ENCODE assay signal across 20 cellular contexts in genomic region chr1:10852998-10853520, GRCh38. TPM values are rescaled to one million over a fixed set of nuclear protein-coding genes. Genes with fewer than 3 reads are reported as not detected.
DNase-seq lines count a peak whose midpoint lies in the region; ATAC-seq, FAIRE-seq and TF ChIP-seq lines count a peak whose summit lies in the region.
"Had no signal": no experiment of that assay in that cellular context is flagged by ENCODE, and none has a peak within 500 bp of the region (broad histone marks: within the 10 kb centered on the region; RNA-seq: fewer than 3 reads in every experiment).

No MANE protein-coding gene starts in this region.

- no peak overlapping the region; the same call in 1 of the 2 replicates for H3K18ac ChIP-seq in H1 (ENCODE audit: extremely low read depth, low read length)

- H3K9me3 ChIP-seq in HepG2 (ENCODE audit: low read length) (no peaks in the 10 kb centered on the region), right lobe of liver (no peaks in the 10 kb centered on the region), H1 (ENCODE audit: insufficient read depth in 2 of 2, low read depth in 1 of 2, low read length in 1 of 2) (no peaks in the 10 kb centered on the region; a peak in 1 of 4 replicates), psoas muscle (no peaks in the 10 kb centered on the region)
- no peaks in the 10 kb centered on the region for H3K9me3 ChIP-seq in CD4-positive, alpha-beta T cell (ENCODE audit: control insufficient read depth, low read length)
- H3K9me3 ChIP-seq: BLaER1 had no signal

- H3K36me3 Mint-ChIP-seq in effector memory CD8-positive, alpha-beta T cell (ENCODE audit: insufficient read depth) = peaks cover under 1% of the 10 kb centered on the region
- no peaks in the 10 kb centered on the region for H3K36me3 Mint-ChIP-seq in CD4-positive, alpha-beta T cell (ENCODE audit: low read depth)
- H3K36me3 Mint-ChIP-seq: CD14-positive monocyte; CD8-positive, alpha-beta T cell had no signal

- H3K14ac ChIP-seq in H1 (ENCODE audit: insufficient read length) = no peak overlapping the region

- no peak for FAIRE-seq in HepG2 (lab: Jason Lieb, UNC)
- FAIRE-seq in H1 (lab: Jason Lieb, UNC) = no peak
- FAIRE-seq: GM12892 had no signal

- in situ Hi-C loops in HepG2 (cut with HindIII; ENCODE audit: extremely low pct_ligation_motif_present, low pct_unique_long_range_greater_than_20kb) = no loop called here

- no peak overlapping the region for H4K5ac ChIP-seq in H1 (ENCODE audit: insufficient read length, low read depth, low read length)

- H2AK5ac ChIP-seq in H1 (ENCODE audit: low read depth, low read length) = peak overlapping the region; percentile 90

- H3K4ac ChIP-seq in H1 (replicated peaks; ENCODE audit: insufficient read length, low read depth, low read length) = no peak overlapping the region

- H3K56ac ChIP-seq in H1 (replicated peaks; ENCODE audit: insufficient read length, low read depth, low read length) = no peak overlapping the region

- no peak overlapping the region for H3K23ac ChIP-seq in H1 (ENCODE audit: insufficient read length)

- H2AFZ ChIP-seq in HepG2 (ENCODE audit: low read length) (no peak overlapping the region), H1 (ENCODE audit: low read length) (no peak overlapping the region)
- H2AFZ ChIP-seq: GM23338 had no signal

- no peaks in the 10 kb centered on the region for H3K27me3 Mint-ChIP-seq in effector memory CD8-positive, alpha-beta T cell
- H3K27me3 Mint-ChIP-seq in CD4-positive, alpha-beta T cell = no peaks in the 10 kb centered on the region

- no peak overlapping the region for H3K4me2 ChIP-seq in HepG2 (ENCODE audit: low read depth, low read length)
- H3K4me2 ChIP-seq in H1 (ENCODE audit: insufficient read depth in 1 of 2, low read depth in 2 of 2, low read length in 2 of 2) = no peak overlapping the region
- H3K4me2 ChIP-seq: BLaER1, GM23338 had no signal

- no peak for TF ChIP-seq CTCF in HepG2 (CRISPR knock-in tag; IDR thresholded peaks at IDR 0.05)
- no peak for TF ChIP-seq CTCF in right lobe of liver (IDR thresholded peaks at IDR 0.05)
- TF ChIP-seq CTCF in H1 (IDR thresholded peaks at IDR 0.05; ENCODE audit: control extremely low read depth in 1 of 3, insufficient read depth in 1 of 3, low read depth in 1 of 3, low read length in 3 of 3) = no peak
- TF ChIP-seq CTCF in psoas muscle (IDR thresholded peaks at IDR 0.05) = no peak
- TF ChIP-seq CTCF in CD4-positive, alpha-beta T cell (IDR thresholded peaks at IDR 0.05) = no peak

- H3K23me2 ChIP-seq in H1 (ENCODE audit: low read depth, low read length) = peaks cover 9% of the 10 kb centered on the region; the same call in 1 of the 2 replicates

- H3K27ac ChIP-seq in HepG2 (ENCODE audit: extremely low read length, insufficient read depth, low read length) (no peak overlapping the region), right lobe of liver (no peak overlapping the region), H1 (ENCODE audit: low read depth, low read length) (no peak overlapping the region), psoas muscle (peak overlapping the region; percentile 86)
- H3K27ac ChIP-seq in CD4-positive, alpha-beta T cell (ENCODE audit: low read depth, low read length) = no peak overlapping the region
- H3K27ac ChIP-seq: BLaER1 had no signal

- TF ChIP-seq POLR2A in HepG2 (IDR thresholded peaks at IDR 0.05; ENCODE audit: insufficient read depth in 1 of 2, low read depth in 2 of 2, low read length in 2 of 2) (no peak), right lobe of liver (IDR thresholded peaks at IDR 0.05) (no peak), H1 (IDR thresholded peaks at IDR 0.05; ENCODE audit: control extremely low read depth in 1 of 2, low read depth in 2 of 2, low read length in 2 of 2) (no peak)

- H3K4me1 ChIP-seq in HepG2 (ENCODE audit: insufficient read depth, low read length) (peaks cover 12% of the 10 kb centered on the region), right lobe of liver (peaks cover 0 to 8% (median 3%) of the 10 kb centered on the region in 4 donors), H1 (replicated peaks in 1 of 4; ENCODE audit: control insufficient read depth in 3 of 4, insufficient read depth in 4 of 4, low read length in 3 of 4) (no peaks in the 10 kb centered on the region; a peak in 1 of 7 replicates), psoas muscle (peaks cover 37% of the 10 kb centered on the region)
- H3K4me1 ChIP-seq: BLaER1 had no signal

- H2BK120ac ChIP-seq in H1 (replicated peaks; ENCODE audit: low read depth, low read length) = no peak overlapping the region

- H4K8ac ChIP-seq in H1 (ENCODE audit: extremely low read depth, insufficient read depth, low read length) = no peak overlapping the region

- H3K4me3 ChIP-seq in HepG2 (replicated peaks in 1 of 3; ENCODE audit: insufficient read depth in 1 of 3, low read depth in 2 of 3, low read length in 3 of 3) = no peak overlapping the region
- no peak overlapping the region for H3K4me3 ChIP-seq in right lobe of liver
- H3K4me3 ChIP-seq in H1 (ENCODE audit: extremely low read depth in 1 of 4, insufficient read depth in 2 of 4, low read depth in 3 of 4, low read length in 4 of 4) = no peak overlapping the region
- no peak overlapping the region for H3K4me3 ChIP-seq in psoas muscle
- H3K4me3 ChIP-seq: BLaER1, GM23338 had no signal

- no peak overlapping the region for H2BK15ac ChIP-seq in H1 (ENCODE audit: low read length)

- H3K27ac Mint-ChIP-seq in effector memory CD8-positive, alpha-beta T cell = no peak overlapping the region
- no peak overlapping the region for H3K27ac Mint-ChIP-seq in CD4-positive, alpha-beta T cell
- H3K27ac Mint-ChIP-seq: CD14-positive monocyte; CD8-positive, alpha-beta T cell; GM23338 had no signal

- no peak overlapping the region; the same call in 1 of the 2 replicates for H2BK5ac ChIP-seq in H1 (ENCODE audit: low read depth, low read length)

- peak overlapping the region; percentile 25 for H4K91ac ChIP-seq in H1 (replicated peaks; ENCODE audit: insufficient read length, low read length)

- 36% methylated on average over 6 of the region's 6 CpGs for WGBS in HepG2 (ENCODE audit: low lambda C conversion rate)
- 84% methylated on average over 6 of the region's 6 CpGs for WGBS in right lobe of liver (ENCODE audit: insufficient coverage, low coverage, low lambda C conversion rate, missing lambda C conversion rate)
- 76% methylated on average over 6 of the region's 6 CpGs; no CpG with 5 or more reads in 1 of the 2 experiments for WGBS in H1 (ENCODE audit: extremely low coverage in 1 of 2, insufficient coverage in 1 of 2, insufficient read length in 1 of 2, insufficient replicate concordance in 2 of 2, low coverage in 1 of 2, low lambda C conversion rate in 2 of 2, missing lambda C conversion rate in 1 of 2), 2 experiments
- 81 to 98% (median 96%) methylated on average over 6 of the region's 6 CpGs for WGBS in psoas muscle, 3 donors

- intact Hi-C loops in HepG2 (cut with micrococcal nuclease; ENCODE audit: unreplicated experiment) (no loop called here), right lobe of liver (cut with DNase I) (no loop called here), psoas muscle (cut with DNase I) (loop anchor here in 1 of 2 donors (1.0 kb wide), 1 partner anchor 57 kb away; the partner anchor contains the start of gene CASZ1)
- intact Hi-C loops in CD4-positive, alpha-beta T cell (cut with DNase I, micrococcal nuclease) = no loop called here

- H3K27me3 ChIP-seq in HepG2 (ENCODE audit: control insufficient read depth in 1 of 2, insufficient read depth in 2 of 2, low read length in 2 of 2) = peaks cover 5 to 47% of the 10 kb centered on the region in 2 experiments
- H3K27me3 ChIP-seq in right lobe of liver = no peaks in the 10 kb centered on the region
- no peaks in the 10 kb centered on the region; a peak in 1 of 7 replicates for H3K27me3 ChIP-seq in H1 (replicated peaks in 1 of 4; ENCODE audit: control insufficient read depth in 3 of 4, extremely low read depth in 1 of 4, insufficient read depth in 3 of 4, low read length in 3 of 4)
- no peaks in the 10 kb centered on the region for H3K27me3 ChIP-seq in psoas muscle (ENCODE audit: insufficient read depth in 3 of 3, low read length in 2 of 3)
- no peaks in the 10 kb centered on the region for H3K27me3 ChIP-seq in CD4-positive, alpha-beta T cell (ENCODE audit: control insufficient read depth, insufficient read depth, low read length)
- H3K27me3 ChIP-seq: BLaER1 had no signal

- POLR2A ChIA-PET in HepG2 (lab: Yijun Ruan, JAX) (no interaction called here), H1 (lab: Charles Lee; ENCODE audit: partially characterized antibody) (no interaction called here)
- POLR2A ChIA-PET in CD4-positive, alpha-beta T cell (lab: Charles Lee) = no interaction called here

- no peaks in the 10 kb centered on the region for H3K9me3 Mint-ChIP-seq in effector memory CD8-positive, alpha-beta T cell
- no peaks in the 10 kb centered on the region for H3K9me3 Mint-ChIP-seq in CD4-positive, alpha-beta T cell
- H3K9me3 Mint-ChIP-seq: CD8-positive, alpha-beta T cell had no signal

- no peaks in the 10 kb centered on the region for H3K79me2 ChIP-seq in HepG2 (ENCODE audit: insufficient read depth, low read length)
- H3K79me2 ChIP-seq in H1 (ENCODE audit: control insufficient read depth in 1 of 2, insufficient read depth in 2 of 2, low read length in 2 of 2) = no peaks in the 10 kb centered on the region

- ATAC-seq in HepG2 (no peak), right lobe of liver (no peak), psoas muscle (no peak), GM18868 (IDR thresholded peaks at IDR 0.05; ENCODE audit: unreplicated experiment) (no peak)
- ATAC-seq in effector memory CD8-positive, alpha-beta T cell (replicated peaks) = no peak
- no peak for ATAC-seq in CD4-positive, alpha-beta T cell (ENCODE audit: poor library complexity)
- ATAC-seq: CD8-positive, alpha-beta T cell; GM23338; HCT116 had no signal

- BruUV-seq in HepG2 (replicated peaks; lab: Mats Ljungman, UMichigan) = no TSS peak

- TF ChIP-seq EP300 in HepG2 (IDR thresholded peaks at IDR 0.05; ENCODE audit: low read depth in 2 of 2, low read length in 2 of 2) = no peak
- no peak for TF ChIP-seq EP300 in HepG2 (CRISPR knock-in tag; IDR thresholded peaks at IDR 0.05; ENCODE audit: borderline replicate concordance)
- TF ChIP-seq EP300 in H1 (IDR thresholded peaks at IDR 0.05; ENCODE audit: borderline replicate concordance in 1 of 2, low read depth in 2 of 2, low read length in 2 of 2) = no peak

- no peaks in the 10 kb centered on the region for H3K79me1 ChIP-seq in H1 (ENCODE audit: low read depth, low read length)

- no peak overlapping the region for H3K9ac ChIP-seq in HepG2 (ENCODE audit: insufficient read depth, low read depth, low read length)
- no peak overlapping the region for H3K9ac ChIP-seq in H1 (replicated peaks in 1 of 4; ENCODE audit: extremely low read depth in 1 of 4, low read depth in 3 of 4, low read length in 3 of 4)
- H3K9ac ChIP-seq: BLaER1 had no signal

- H3K4me1 Mint-ChIP-seq in effector memory CD8-positive, alpha-beta T cell (ENCODE audit: low read depth in 2 of 2) = no peaks in the 10 kb centered on the region
- no peaks in the 10 kb centered on the region for H3K4me1 Mint-ChIP-seq in CD4-positive, alpha-beta T cell (ENCODE audit: low read depth)
- H3K4me1 Mint-ChIP-seq: CD14-positive monocyte had no signal

- H2BK12ac ChIP-seq in H1 (ENCODE audit: low read depth, low read length) = no peak overlapping the region

- H4K20me1 ChIP-seq in HepG2 (ENCODE audit: insufficient read depth, low read length) (no peaks in the 10 kb centered on the region), H1 (replicated peaks in 1 of 2; ENCODE audit: control insufficient read depth in 1 of 2, insufficient read depth in 2 of 2, low read length in 2 of 2) (peaks cover 0 to 9% of the 10 kb centered on the region in 2 experiments)
- H4K20me1 ChIP-seq: BLaER1 had no signal

- no peak overlapping the region for H3K4me3 Mint-ChIP-seq in effector memory CD8-positive, alpha-beta T cell
- H3K4me3 Mint-ChIP-seq in CD4-positive, alpha-beta T cell = no peak overlapping the region
- H3K4me3 Mint-ChIP-seq: CD14-positive monocyte; CD8-positive, alpha-beta T cell; GM23338 had no signal

- DNase-seq in HepG2 (ENCODE audit: low spot score) = no peak
- no peak for DNase-seq in right lobe of liver
- no peak for DNase-seq in H1 (ENCODE audit: low read depth in 1 of 2, low spot score in 2 of 2)
- DNase-seq in psoas muscle = no peak
- no peak for DNase-seq in GM03348 (ENCODE audit: low spot score)
- DNase-seq in effector memory CD8-positive, alpha-beta T cell = no peak
- no peak for DNase-seq in CD4-positive, alpha-beta T cell
- DNase-seq: 8988T; Calu3; CD8-positive, alpha-beta T cell; DMS79 treated with DMSO at 0.1 percent for 48 hours; GF-D8; H7; KG1 had no signal

- CTCF ChIA-PET in HepG2 (lab: Yijun Ruan, JAX; ENCODE audit: low intra/inter-chr PET ratio, low total read pairs) (no interaction called here), H1 (lab: Charles Lee; ENCODE audit: partially characterized antibody) (no interaction called here)
- CTCF ChIA-PET in CD4-positive, alpha-beta T cell (lab: Charles Lee) = no interaction called here

- H3K36me3 ChIP-seq in HepG2 (replicated peaks in 1 of 2; ENCODE audit: control insufficient read depth in 1 of 2, insufficient read depth in 2 of 2, low read length in 2 of 2) (no peaks in the 10 kb centered on the region), right lobe of liver (no peaks in the 10 kb centered on the region), H1 (ENCODE audit: control insufficient read depth in 2 of 4, insufficient read depth in 4 of 4, low read length in 3 of 4) (no peaks in the 10 kb centered on the region), psoas muscle (ENCODE audit: insufficient read depth in 1 of 2, low read depth in 1 of 2) (no peaks in the 10 kb centered on the region)
- H3K36me3 ChIP-seq: BLaER1 had no signal

- H2BK20ac ChIP-seq in H1 (ENCODE audit: low read length) = no peak overlapping the region

- TF ChIP-seq RAD21 in HepG2 (CRISPR knock-in tag; IDR thresholded peaks at IDR 0.05) (no peak), H1 (IDR thresholded peaks at IDR 0.05 in 1 of 2, conservative IDR thresholded peaks at IDR 0.05 in 1 of 2; ENCODE audit: low read depth in 2 of 2, low read length in 2 of 2) (no peak)

RNA-seq across cellular contexts. Expression of gene CASZ1, which starts 56.6 kb away (rescaled TPM):
- total RNA-seq in HepG2 (2016; rRNA removed; fragmentation: Illumina TruSeq; extraction: Trizol) (2.3 and 3.7 TPM in 2 replicates), right lobe of liver (10 to 100 TPM in 1 of 6 experiments, 1 to 10 TPM in 5; 3.1 to 10.1 (median 5.3) TPM), psoas muscle (10 to 100 TPM; 53.1 to 83.3 (median 60.8) TPM)
- 1.5 and 1.9 TPM in 2 replicates for total RNA-seq in HepG2 (2016; cell fraction: cytosol; rRNA removed; fragmentation: Illumina TruSeq; extraction: Trizol; ENCODE audit: low read depth)
- 2.8 and 3.2 TPM in 2 replicates for total RNA-seq in HepG2 (2016; cell fraction: insoluble cytoplasmic fraction; rRNA removed; fragmentation: Illumina TruSeq; extraction: Trizol)
- total RNA-seq in HepG2 (2016; cell fraction: membrane; rRNA removed; fragmentation: Illumina TruSeq; extraction: Trizol) = 3.6 and 4.4 TPM in 2 replicates
- total RNA-seq in HepG2 (2016; cell fraction: nucleus; rRNA removed; fragmentation: Illumina TruSeq; extraction: Trizol) = 3.2 TPM in 2 replicates
- polyA plus RNA-seq in HepG2 (2011; rRNA removed) (1.9 and 2.2 TPM in 2 replicates), H1 (2011; rRNA removed) (4.4 and 5.9 TPM in 2 replicates), psoas muscle (10 to 100 TPM in 2 of 3 donors, 1 to 10 TPM in 1; 2.6 to 23.7 (median 11.0) TPM)
- polyA plus RNA-seq in HepG2 (2011; cell fraction: cytosol; rRNA removed) = 2.0 and 2.2 TPM in 2 replicates
- polyA plus RNA-seq in HepG2 (2011; cell fraction: nucleus; rRNA removed) = 5.8 and 8.1 TPM in 2 replicates
- 1.0 and 1.4 TPM in 2 replicates for polyA plus RNA-seq in HepG2 (2012)
- 1.6 and 2.1 TPM in 2 replicates for polyA plus RNA-seq in HepG2 (2016; cell fraction: cytosol; fragmentation: Illumina TruSeq; extraction: Trizol; ENCODE audit: low read depth)
- polyA plus RNA-seq in HepG2 (2016; cell fraction: insoluble cytoplasmic fraction; fragmentation: Illumina TruSeq; extraction: Trizol; ENCODE audit: low read depth) = 3.0 and 3.9 TPM in 2 replicates
- 3.7 and 5.0 TPM in 2 replicates for polyA plus RNA-seq in HepG2 (2016; cell fraction: membrane; fragmentation: Illumina TruSeq; extraction: Trizol; ENCODE audit: low read depth)
- polyA plus RNA-seq in HepG2 (2016; cell fraction: nucleus; fragmentation: Illumina TruSeq; extraction: Trizol; ENCODE audit: insufficient read depth, low read depth) = 4.0 and 4.7 TPM in 2 replicates
- polyA minus RNA-seq in HepG2 (2011; rRNA and poly(A)+ RNA removed; ENCODE audit: low replicate concordance) = 2.5 and 2.9 TPM in 2 replicates
- polyA minus RNA-seq in HepG2 (2011; cell fraction: cytosol; rRNA and poly(A)+ RNA removed) = 1.7 and 2.1 TPM in 2 replicates
- polyA minus RNA-seq in HepG2 (2011; cell fraction: nucleus; rRNA and poly(A)+ RNA removed) = 2.7 and 3.0 TPM in 2 replicates
- total RNA-seq in H1 (2021; fragmentation: NEBNext Ultra II Directional; extraction: Animal tissue kit (Norgen Biotek cat#: 25700)) = 6.1 and 7.7 TPM in 2 replicates
- polyA plus RNA-seq in H1 (2011; cell fraction: cytosol; rRNA removed) = 3.6 TPM
- polyA plus RNA-seq in H1 (2011; cell fraction: nucleus; rRNA removed) = 10.1 TPM
- 2.2 to 4.5 TPM (median 4.3 TPM) in 4 replicates for polyA plus RNA-seq in H1 (2012, experiment 1 of 2)
- 2.9 TPM for polyA plus RNA-seq in H1 (2012, experiment 2 of 2)
- 6.5 TPM for polyA plus RNA-seq in H1 (2013, experiment 1 of 2)
- 6.3 TPM for polyA plus RNA-seq in H1 (2013, experiment 2 of 2)
- polyA minus RNA-seq in H1 (2011; rRNA and poly(A)+ RNA removed) = 3.9 and 5.8 TPM in 2 replicates
- 5.8 TPM for polyA minus RNA-seq in H1 (2011; cell fraction: cytosol; rRNA and poly(A)+ RNA removed)
- polyA minus RNA-seq in H1 (2011; cell fraction: nucleus; rRNA and poly(A)+ RNA removed) = 10.2 TPM
- total RNA-seq in CD4-positive, alpha-beta T cell = 10 to 100 TPM; 21.8 to 22.8 TPM
